In the genomic region with DNA sequence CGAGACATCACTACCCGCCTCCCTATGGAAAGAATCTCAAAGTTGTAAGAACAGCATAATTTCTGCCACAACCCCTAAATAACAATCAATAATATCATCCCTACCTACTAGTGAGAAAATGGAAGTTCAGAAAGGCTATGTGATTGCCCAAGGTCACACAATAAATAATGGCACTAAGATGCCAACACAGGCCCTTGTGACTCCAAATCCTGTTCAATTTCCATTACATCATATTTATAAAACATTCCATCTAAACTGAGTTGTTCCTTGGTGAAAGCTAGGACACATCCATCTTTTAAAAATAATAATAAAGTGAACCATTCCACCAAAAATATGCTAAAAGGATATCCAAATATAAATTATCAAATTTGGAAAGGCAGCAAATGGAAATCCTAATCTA, we compare ENCODE assay signal across 22 cellular contexts.
"Had no signal": no experiment of that assay in that cellular context is flagged by ENCODE, and none has a peak within 500 bp of the region (broad histone marks: within the 10 kb centered on the region; RNA-seq: fewer than 3 reads in every experiment).

No MANE protein-coding gene starts in this region.

- H3K4me3 ChIP-seq: left ventricle myocardium inferior, smooth muscle cell, stomach, upper lobe of left lung had no signal

- DNase-seq: activated CD4-positive, alpha-beta memory T cell treated with anti-CD3 and anti-CD28 coated beads for 36 hours; activated CD4-positive, alpha-beta T cell treated with anti-CD3 and anti-CD28 coated beads for 4 hours; activated CD4-positive, CD25-positive, alpha-beta regulatory T cell; activated naive CD4-positive, alpha-beta T cell treated with Interleukin-2 at 50 U/mL for 16 hours; activated naive CD8-positive, alpha-beta T cell treated with anti-CD3 and anti-CD28 coated beads for 36 hours; activated T-cell treated with anti-CD3 and anti-CD28 coated beads, Interleukin-2, amount 50 U/mL, for 48 hours; cerebellar nuclear complex; foreskin melanocyte; immature natural killer cell; left ventricle myocardium inferior; midbrain; stimulated activated CD4-positive, alpha-beta T cell treated with anti-CD3 and anti-CD28 coated beads, Interleukin-15, amount 100 ng/mL, for 24 hours; stomach; T1000; upper lobe of left lung had no signal

- H3K9me3 ChIP-seq: left ventricle myocardium inferior, neutrophil, stomach, upper lobe of left lung had no signal

- ATAC-seq: natural killer cell treated with Interleukin-12 subunit alpha and Interleukin-12 subunit beta and Interleukin-15 and Interleukin-18, amount 100 ng/mL, for 72 hours; sciatic nerve; stimulated activated memory B cell treated with anti-CD40 and anti-IgM and Interleukin-4, amounts not matched to agents 10 μg/mL and 1 μg/mL and 100 μg/mL, for 72 hours had no signal

- H3K4me2 ChIP-seq: smooth muscle cell had no signal

- H3K27me3 ChIP-seq: neutrophil, stomach, upper lobe of left lung had no signal

- H2AFZ ChIP-seq: parathyroid adenoma had no signal

- H3K4me1 ChIP-seq: parathyroid adenoma had no signal

- H3K9ac ChIP-seq: parathyroid adenoma had no signal

- H3K4me1 Mint-ChIP-seq: activated naive CD8-positive, alpha-beta T cell treated with anti-CD3 and anti-CD28 coated beads for 36 hours; immature natural killer cell; stimulated activated memory B cell treated with anti-CD40 and anti-IgM and Interleukin-4, amounts not matched to agents 10 μg/mL and 1 μg/mL and 100 μg/mL, for 72 hours had no signal

- H3K27ac Mint-ChIP-seq: activated CD4-positive, alpha-beta memory T cell treated with anti-CD3 and anti-CD28 coated beads for 36 hours; activated naive CD8-positive, alpha-beta T cell treated with anti-CD3 and anti-CD28 coated beads for 36 hours; immature natural killer cell; natural killer cell treated with Interleukin-12 subunit alpha and Interleukin-12 subunit beta and Interleukin-15 and Interleukin-18, amount 100 ng/mL, for 72 hours; stimulated activated memory B cell treated with anti-CD40 and anti-IgM and Interleukin-4, amounts not matched to agents 10 μg/mL and 1 μg/mL and 100 μg/mL, for 72 hours; T-helper 1 cell treated with Interleukin-12 subunit alpha and Interleukin-12 subunit beta and Interleukin-4 antibody, amounts not matched to agents 30 μg/mL and 1 μg/mL, for 36 hours had no signal

- H3K27me3 Mint-ChIP-seq: activated CD4-positive, alpha-beta memory T cell treated with anti-CD3 and anti-CD28 coated beads for 36 hours; activated naive CD8-positive, alpha-beta T cell treated with anti-CD3 and anti-CD28 coated beads for 36 hours; natural killer cell treated with Interleukin-12 subunit alpha and Interleukin-12 subunit beta and Interleukin-15 and Interleukin-18, amount 100 ng/mL, for 72 hours; stimulated activated memory B cell treated with anti-CD40 and anti-IgM and Interleukin-4, amounts not matched to agents 10 μg/mL and 1 μg/mL and 100 μg/mL, for 72 hours had no signal

- H3K36me3 ChIP-seq: left ventricle myocardium inferior, neutrophil, stomach, upper lobe of left lung had no signal

- H3K27ac ChIP-seq: left ventricle myocardium inferior, neutrophil, parathyroid adenoma, stomach, upper lobe of left lung had no signal

- H3K9me3 Mint-ChIP-seq: activated naive CD8-positive, alpha-beta T cell treated with anti-CD3 and anti-CD28 coated beads for 36 hours; stimulated activated memory B cell treated with anti-CD40 and anti-IgM and Interleukin-4, amounts not matched to agents 10 μg/mL and 1 μg/mL and 100 μg/mL, for 72 hours; T-helper 1 cell treated with Interleukin-12 subunit alpha and Interleukin-12 subunit beta and Interleukin-4 antibody, amounts not matched to agents 30 μg/mL and 1 μg/mL, for 36 hours had no signal

- H3K4me3 Mint-ChIP-seq: activated CD4-positive, alpha-beta memory T cell treated with anti-CD3 and anti-CD28 coated beads for 36 hours; activated naive CD8-positive, alpha-beta T cell treated with anti-CD3 and anti-CD28 coated beads for 36 hours; immature natural killer cell; natural killer cell treated with Interleukin-12 subunit alpha and Interleukin-12 subunit beta and Interleukin-15 and Interleukin-18, amount 100 ng/mL, for 72 hours; stimulated activated memory B cell treated with anti-CD40 and anti-IgM and Interleukin-4, amounts not matched to agents 10 μg/mL and 1 μg/mL and 100 μg/mL, for 72 hours; T-helper 1 cell treated with Interleukin-12 subunit alpha and Interleukin-12 subunit beta and Interleukin-4 antibody, amounts not matched to agents 30 μg/mL and 1 μg/mL, for 36 hours had no signal

- H3K36me3 Mint-ChIP-seq: activated CD4-positive, alpha-beta memory T cell treated with anti-CD3 and anti-CD28 coated beads for 36 hours; activated naive CD8-positive, alpha-beta T cell treated with anti-CD3 and anti-CD28 coated beads for 36 hours; immature natural killer cell; natural killer cell treated with Interleukin-12 subunit alpha and Interleukin-12 subunit beta and Interleukin-15 and Interleukin-18, amount 100 ng/mL, for 72 hours; stimulated activated memory B cell treated with anti-CD40 and anti-IgM and Interleukin-4, amounts not matched to agents 10 μg/mL and 1 μg/mL and 100 μg/mL, for 72 hours had no signal
